ENCODE assay signal across 2 cellular contexts in the genomic region with DNA sequence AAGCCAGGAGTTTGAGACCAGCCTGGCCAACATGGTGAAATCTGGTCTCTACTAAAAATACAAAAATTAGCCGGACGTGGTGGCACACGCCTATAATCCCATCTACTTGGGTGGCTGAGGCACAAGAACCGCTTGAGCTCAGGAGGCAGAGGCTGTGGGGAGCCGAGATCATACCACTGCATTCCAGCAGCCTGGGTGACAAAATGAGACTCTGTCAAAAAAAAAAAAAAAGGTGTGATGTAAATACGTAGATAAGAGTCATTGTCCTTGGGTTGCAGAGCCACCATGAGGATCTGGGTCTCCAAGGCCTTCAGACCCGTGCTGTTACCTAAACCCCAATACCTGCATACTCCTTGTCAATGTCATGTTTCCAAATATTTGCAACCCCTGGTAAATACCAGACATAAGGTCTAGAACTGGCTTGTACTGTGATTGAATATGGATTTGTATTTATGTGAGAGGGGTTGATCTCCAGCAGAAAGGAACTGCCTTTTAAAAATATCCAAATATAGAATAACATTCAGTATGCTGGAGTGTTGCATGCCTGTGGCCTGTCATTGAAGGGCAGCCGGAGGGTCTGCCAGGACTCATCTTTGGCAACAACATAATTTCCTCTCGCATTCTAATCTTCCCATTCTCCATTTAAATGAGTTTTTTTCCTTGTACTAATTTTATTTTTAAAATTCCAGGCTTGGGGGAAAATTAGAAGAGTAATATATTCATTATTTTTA.
TF ChIP-seq lines count a peak whose summit lies in the region.

No MANE protein-coding gene starts in this region.

TF ChIP-seq in IMR-90, 13 proteins besides CTCF, POLR2A, EP300 and RAD21:
- TF ChIP-seq MAFK (IDR thresholded peaks at IDR 0.05; ENCODE audit: low read depth, low read length) (no peak), FOS (IDR thresholded peaks at IDR 0.05; ENCODE audit: low read depth, low read length) (no peak), BHLHE40 (IDR thresholded peaks at IDR 0.05; ENCODE audit: low read depth, low read length) (no peak), NFE2L2 (IDR thresholded peaks at IDR 0.05; ENCODE audit: low read depth, low read length) (no peak), SMC3 (IDR thresholded peaks at IDR 0.05; ENCODE audit: low read depth, low read length) (no peak), MXI1 (IDR thresholded peaks at IDR 0.05; ENCODE audit: borderline replicate concordance, low read depth, low read length) (no peak), CEBPB (IDR thresholded peaks at IDR 0.05; ENCODE audit: low read depth, low read length) (no peak), CHD1 (IDR thresholded peaks at IDR 0.05; ENCODE audit: low read depth, low read length) (no peak), MAZ (IDR thresholded peaks at IDR 0.05; ENCODE audit: borderline replicate concordance, low read depth, low read length) (no peak), RFX5 (IDR thresholded peaks at IDR 0.05; ENCODE audit: low read depth, low read length) (no peak), RCOR1 (IDR thresholded peaks at IDR 0.05; ENCODE audit: insufficient replicate concordance, low read length) (no peak)
- TF ChIP-seq, protein P1, sequence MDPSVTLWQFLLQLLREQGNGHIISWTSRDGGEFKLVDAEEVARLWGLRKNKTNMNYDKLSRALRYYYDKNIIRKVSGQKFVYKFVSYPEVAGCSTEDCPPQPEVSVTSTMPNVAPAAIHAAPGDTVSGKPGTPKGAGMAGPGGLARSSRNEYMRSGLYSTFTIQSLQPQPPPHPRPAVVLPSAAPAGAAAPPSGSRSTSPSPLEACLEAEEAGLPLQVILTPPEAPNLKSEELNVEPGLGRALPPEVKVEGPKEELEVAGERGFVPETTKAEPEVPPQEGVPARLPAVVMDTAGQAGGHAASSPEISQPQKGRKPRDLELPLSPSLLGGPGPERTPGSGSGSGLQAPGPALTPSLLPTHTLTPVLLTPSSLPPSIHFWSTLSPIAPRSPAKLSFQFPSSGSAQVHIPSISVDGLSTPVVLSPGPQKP (IDR thresholded peaks at IDR 0.05; ENCODE audit: borderline replicate concordance, low read depth, low read length), result no peak
- TF ChIP-seq, protein P2, sequence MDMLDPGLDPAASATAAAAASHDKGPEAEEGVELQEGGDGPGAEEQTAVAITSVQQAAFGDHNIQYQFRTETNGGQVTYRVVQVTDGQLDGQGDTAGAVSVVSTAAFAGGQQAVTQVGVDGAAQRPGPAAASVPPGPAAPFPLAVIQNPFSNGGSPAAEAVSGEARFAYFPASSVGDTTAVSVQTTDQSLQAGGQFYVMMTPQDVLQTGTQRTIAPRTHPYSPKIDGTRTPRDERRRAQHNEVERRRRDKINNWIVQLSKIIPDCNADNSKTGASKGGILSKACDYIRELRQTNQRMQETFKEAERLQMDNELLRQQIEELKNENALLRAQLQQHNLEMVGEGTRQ (IDR thresholded peaks at IDR 0.05; ENCODE audit: low read depth, low read length), result no peak

TF ChIP-seq in SK-N-SH treated with all-trans-retinoic acid at 6 μM for 48 hours, 23 proteins besides CTCF, POLR2A, EP300 and RAD21:
- TF ChIP-seq ISL1 (CRISPR knock-in tag; IDR thresholded peaks at IDR 0.05) (no peak), ZNF8 (CRISPR knock-in tag; IDR thresholded peaks at IDR 0.05) (no peak), SNAI2 (CRISPR knock-in tag; IDR thresholded peaks at IDR 0.05) (no peak), ESRRG (CRISPR knock-in tag; IDR thresholded peaks at IDR 0.05) (no peak), ZNF70 (CRISPR knock-in tag; IDR thresholded peaks at IDR 0.05) (no peak), ZFP30 (CRISPR knock-in tag; IDR thresholded peaks at IDR 0.05) (no peak)
- TF ChIP-seq, protein P3, sequence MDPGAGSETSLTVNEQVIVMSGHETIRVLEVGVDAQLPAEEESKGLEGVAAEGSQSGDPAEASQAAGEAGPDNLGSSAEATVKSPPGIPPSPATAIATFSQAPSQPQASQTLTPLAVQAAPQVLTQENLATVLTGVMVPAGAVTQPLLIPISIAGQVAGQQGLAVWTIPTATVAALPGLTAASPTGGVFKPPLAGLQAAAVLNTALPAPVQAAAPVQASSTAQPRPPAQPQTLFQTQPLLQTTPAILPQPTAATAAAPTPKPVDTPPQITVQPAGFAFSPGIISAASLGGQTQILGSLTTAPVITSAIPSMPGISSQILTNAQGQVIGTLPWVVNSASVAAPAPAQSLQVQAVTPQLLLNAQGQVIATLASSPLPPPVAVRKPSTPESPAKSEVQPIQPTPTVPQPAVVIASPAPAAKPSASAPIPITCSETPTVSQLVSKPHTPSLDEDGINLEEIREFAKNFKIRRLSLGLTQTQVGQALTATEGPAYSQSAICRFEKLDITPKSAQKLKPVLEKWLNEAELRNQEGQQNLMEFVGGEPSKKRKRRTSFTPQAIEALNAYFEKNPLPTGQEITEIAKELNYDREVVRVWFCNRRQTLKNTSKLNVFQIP (CRISPR knock-in tag; IDR thresholded peaks at IDR 0.05; ENCODE audit: borderline replicate concordance, low read depth), result no peak
- TF ChIP-seq, protein P4, sequence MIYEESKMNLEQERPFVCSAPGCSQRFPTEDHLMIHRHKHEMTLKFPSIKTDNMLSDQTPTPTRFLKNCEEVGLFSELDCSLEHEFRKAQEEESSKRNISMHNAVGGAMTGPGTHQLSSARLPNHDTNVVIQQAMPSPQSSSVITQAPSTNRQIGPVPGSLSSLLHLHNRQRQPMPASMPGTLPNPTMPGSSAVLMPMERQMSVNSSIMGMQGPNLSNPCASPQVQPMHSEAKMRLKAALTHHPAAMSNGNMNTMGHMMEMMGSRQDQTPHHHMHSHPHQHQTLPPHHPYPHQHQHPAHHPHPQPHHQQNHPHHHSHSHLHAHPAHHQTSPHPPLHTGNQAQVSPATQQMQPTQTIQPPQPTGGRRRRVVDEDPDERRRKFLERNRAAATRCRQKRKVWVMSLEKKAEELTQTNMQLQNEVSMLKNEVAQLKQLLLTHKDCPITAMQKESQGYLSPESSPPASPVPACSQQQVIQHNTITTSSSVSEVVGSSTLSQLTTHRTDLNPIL (CRISPR knock-in tag; IDR thresholded peaks at IDR 0.05; ENCODE audit: low read depth), result no peak
- TF ChIP-seq, protein P5, sequence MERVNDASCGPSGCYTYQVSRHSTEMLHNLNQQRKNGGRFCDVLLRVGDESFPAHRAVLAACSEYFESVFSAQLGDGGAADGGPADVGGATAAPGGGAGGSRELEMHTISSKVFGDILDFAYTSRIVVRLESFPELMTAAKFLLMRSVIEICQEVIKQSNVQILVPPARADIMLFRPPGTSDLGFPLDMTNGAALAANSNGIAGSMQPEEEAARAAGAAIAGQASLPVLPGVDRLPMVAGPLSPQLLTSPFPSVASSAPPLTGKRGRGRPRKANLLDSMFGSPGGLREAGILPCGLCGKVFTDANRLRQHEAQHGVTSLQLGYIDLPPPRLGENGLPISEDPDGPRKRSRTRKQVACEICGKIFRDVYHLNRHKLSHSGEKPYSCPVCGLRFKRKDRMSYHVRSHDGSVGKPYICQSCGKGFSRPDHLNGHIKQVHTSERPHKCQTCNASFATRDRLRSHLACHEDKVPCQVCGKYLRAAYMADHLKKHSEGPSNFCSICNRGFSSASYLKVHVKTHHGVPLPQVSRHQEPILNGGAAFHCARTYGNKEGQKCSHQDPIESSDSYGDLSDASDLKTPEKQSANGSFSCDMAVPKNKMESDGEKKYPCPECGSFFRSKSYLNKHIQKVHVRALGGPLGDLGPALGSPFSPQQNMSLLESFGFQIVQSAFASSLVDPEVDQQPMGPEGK (CRISPR knock-in tag; IDR thresholded peaks at IDR 0.05; ENCODE audit: borderline replicate concordance), result no peak
